Comparison of ENCODE assay signal across 19 cellular contexts in the genomic region with DNA sequence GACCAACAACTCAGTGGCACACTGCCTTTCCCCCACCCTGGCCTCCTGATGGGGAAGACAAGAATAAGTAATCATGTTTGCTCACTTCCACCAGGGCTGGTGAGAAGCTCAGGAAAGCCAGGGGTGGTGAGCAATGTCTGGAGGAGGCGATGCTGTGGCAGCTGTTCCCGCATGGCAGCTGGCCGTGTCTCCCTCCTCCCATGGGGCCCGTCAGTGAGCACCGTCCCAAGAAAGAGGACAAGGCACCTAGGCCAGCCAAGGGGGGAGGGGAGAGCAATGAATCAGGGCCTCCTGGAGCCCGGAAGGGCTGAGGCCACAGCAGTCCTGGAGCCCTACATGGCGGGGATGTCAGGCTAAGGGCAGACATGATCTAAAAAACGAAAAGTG.
A peak's percentile ranks its signal among the peaks of the same experiment; 100 is the strongest.
DNase-seq lines count a peak whose midpoint lies in the region; ATAC-seq and TF ChIP-seq lines count a peak whose summit lies in the region.
"Had no signal": no experiment of that assay in that cellular context is flagged by ENCODE, and none has a peak within 500 bp of the region (broad histone marks: within the 10 kb centered on the region; RNA-seq: fewer than 3 reads in every experiment).

No MANE protein-coding gene starts in this region.

- no peak overlapping the region for H3K18ac ChIP-seq in mesenchymal stem cell (ENCODE audit: low read depth in 1 of 2, low read length in 2 of 2)

- H2BK12ac ChIP-seq in mesenchymal stem cell (ENCODE audit: low read length in 2 of 2) = no peak overlapping the region

- H3K4me3 ChIP-seq in GM23248 (no peak overlapping the region), SJCRH30 (no peak overlapping the region), mesenchymal stem cell (ENCODE audit: insufficient read depth in 1 of 2, low read depth in 1 of 2, low read length in 2 of 2) (no peak overlapping the region), spleen (no peak overlapping the region), upper lobe of left lung (no peak overlapping the region)
- H3K4me3 ChIP-seq: breast epithelium, gastroesophageal sphincter, right lobe of liver, tibial nerve had no signal

- H3K4me2 ChIP-seq in GM23248 (ENCODE audit: unreplicated experiment) (no peak overlapping the region), mesenchymal stem cell (ENCODE audit: low read length, poor library complexity, severe bottlenecking) (no peak overlapping the region)

- no peak overlapping the region for H4K91ac ChIP-seq in mesenchymal stem cell (ENCODE audit: low read length)

- H4K8ac ChIP-seq in mesenchymal stem cell (ENCODE audit: low read length) = no peak overlapping the region

- no peak overlapping the region for H2BK15ac ChIP-seq in mesenchymal stem cell (ENCODE audit: low read depth, poor library complexity, severe bottlenecking)

- no peak for TF ChIP-seq EP300 in upper lobe of left lung (IDR thresholded peaks at IDR 0.05)

- TF ChIP-seq CTCF in spleen (IDR thresholded peaks at IDR 0.05 in 8 of 11, conservative IDR thresholded peaks at IDR 0.05 in 3 of 11) = no peak
- TF ChIP-seq CTCF in upper lobe of left lung (IDR thresholded peaks at IDR 0.05) = no peak

- no peak for TF ChIP-seq POLR2A in spleen (IDR thresholded peaks at IDR 0.05)
- TF ChIP-seq POLR2A in upper lobe of left lung (IDR thresholded peaks at IDR 0.05) = no peak

- no peaks in the 10 kb centered on the region for H4K20me1 ChIP-seq in GM23248 (ENCODE audit: insufficient read depth)

- H3K36me3 ChIP-seq in GM23248 (ENCODE audit: low read depth) (no peaks in the 10 kb centered on the region), SJCRH30 (no peaks in the 10 kb centered on the region), mesenchymal stem cell (ENCODE audit: control insufficient read depth in 1 of 2, insufficient read depth in 2 of 2, low read depth in 1 of 2, low read length in 2 of 2) (no peaks in the 10 kb centered on the region), spleen (no peaks in the 10 kb centered on the region), upper lobe of left lung (no peaks in the 10 kb centered on the region)
- H3K36me3 ChIP-seq: breast epithelium, gastroesophageal sphincter, right lobe of liver, tibial nerve had no signal

- ATAC-seq in upper lobe of left lung (ENCODE audit: low FRiP score in 2 of 2) (no peak), GM19351 (IDR thresholded peaks at IDR 0.05; ENCODE audit: unreplicated experiment) (no peak)
- ATAC-seq: gastroesophageal sphincter; stimulated activated naive CD8-positive, alpha-beta T cell treated with anti-CD3 and anti-CD28 coated beads, Interleukin-15, Interleukin-2, amounts not matched to agents 100 U/mL and 50 U/mL, for 24 hours had no signal

- no peaks in the 10 kb centered on the region for H3K79me2 ChIP-seq in GM23248 (ENCODE audit: insufficient read depth)

- no peak overlapping the region for H3K4ac ChIP-seq in mesenchymal stem cell (ENCODE audit: low read depth in 1 of 2, low read length in 2 of 2)

- H3K79me1 ChIP-seq in mesenchymal stem cell (replicated peaks; ENCODE audit: low read length, poor library complexity, severe bottlenecking) = no peaks in the 10 kb centered on the region

- no peaks in the 10 kb centered on the region for H3K9me2 ChIP-seq in GM23248 (ENCODE audit: insufficient read depth)

- H3K9me3 ChIP-seq in GM23248 (ENCODE audit: low read depth) (no peaks in the 10 kb centered on the region), SJCRH30 (replicated peaks) (no peaks in the 10 kb centered on the region), mesenchymal stem cell (ENCODE audit: control insufficient read depth, low read length) (no peaks in the 10 kb centered on the region), spleen (no peaks in the 10 kb centered on the region), upper lobe of left lung (no peaks in the 10 kb centered on the region)
- H3K9me3 ChIP-seq: breast epithelium, gastroesophageal sphincter, right lobe of liver, tibial nerve had no signal

- H3K27ac ChIP-seq in GM23248 (no peak overlapping the region), SJCRH30 (peak overlapping the region; percentile 79), mesenchymal stem cell (ENCODE audit: low read length, poor library complexity, severe bottlenecking) (no peak overlapping the region), spleen (no peak overlapping the region), upper lobe of left lung (no peak overlapping the region)
- H3K27ac ChIP-seq: breast epithelium, gastroesophageal sphincter, right lobe of liver, tibial nerve had no signal

- 0 out of 2 replicates have a peak, but pooled peaks cover 5% of the 10 kb centered on the region for H3F3A ChIP-seq in GM23248 (ENCODE audit: insufficient read depth)

- H2BK5ac ChIP-seq in mesenchymal stem cell (ENCODE audit: low read depth, low read length, poor library complexity, severe bottlenecking) = no peak overlapping the region

- H3K4me1 ChIP-seq in GM23248 (ENCODE audit: insufficient read depth) = peaks cover 21% of the 10 kb centered on the region
- H3K4me1 ChIP-seq in SJCRH30 = peaks cover 39% of the 10 kb centered on the region
- H3K4me1 ChIP-seq in mesenchymal stem cell (ENCODE audit: control insufficient read depth, insufficient read depth, low read depth, low read length) = peaks cover 15% of the 10 kb centered on the region
- no peaks in the 10 kb centered on the region for H3K4me1 ChIP-seq in spleen
- peaks cover 0 to 4% (median 0%) of the 10 kb centered on the region in 4 donors for H3K4me1 ChIP-seq in upper lobe of left lung

- H2BK120ac ChIP-seq in mesenchymal stem cell (ENCODE audit: low read depth, low read length) = no peak overlapping the region

- H3K9ac ChIP-seq in GM23248 (no peak overlapping the region), mesenchymal stem cell (ENCODE audit: low read length) (no peak overlapping the region)

- no peak overlapping the region for H2AK5ac ChIP-seq in mesenchymal stem cell (ENCODE audit: low read length, severe bottlenecking)

- in situ Hi-C loops in GM23248 (cut with MboI) = no loop called here

- intact Hi-C loops in spleen (cut with DNase I; ENCODE audit: low total_unique reads) = no loop called here

- 77 to 81% methylated on average over 8 of the region's 8 CpGs for WGBS in GM23248 (ENCODE audit: low coverage in 1 of 2, low lambda C conversion rate in 2 of 2, missing lambda C conversion rate in 2 of 2), 2 experiments
- 82% methylated on average over 8 of the region's 8 CpGs for WGBS in mesenchymal stem cell
- 77 to 88% (median 85%) methylated on average over 8 of the region's 8 CpGs for WGBS in spleen, 5 donors
- 80 to 89% methylated on average over 8 of the region's 8 CpGs for WGBS in upper lobe of left lung, 2 donors

- no peak overlapping the region for H2AFZ ChIP-seq in GM23248
- H2AFZ ChIP-seq in mesenchymal stem cell (ENCODE audit: low read depth, low read length) = no peak overlapping the region

- H3K27me3 ChIP-seq in GM23248 (replicated peaks; ENCODE audit: insufficient read depth) (no peaks in the 10 kb centered on the region), SJCRH30 (peaks cover 4% of the 10 kb centered on the region; the same call in 1 of the 2 replicates), mesenchymal stem cell (ENCODE audit: control insufficient read depth in 1 of 2, insufficient read depth in 1 of 2, low read length in 2 of 2) (peaks cover 0 to 8% of the 10 kb centered on the region in 2 experiments), spleen (replicated peaks in 1 of 7) (peaks cover 0 to 10% (median 0%) of the 10 kb centered on the region in 7 donors), upper lobe of left lung (no peaks in the 10 kb centered on the region)
- H3K27me3 ChIP-seq: right lobe of liver had no signal

- no peak overlapping the region for H3K23ac ChIP-seq in mesenchymal stem cell (ENCODE audit: low read length in 2 of 2)

- no peak overlapping the region for H3K14ac ChIP-seq in mesenchymal stem cell (ENCODE audit: low read length in 2 of 2)

- DNase-seq in GM23248 (peak; percentile 65), SJCRH30 (peak; percentile 64 to 74), mesenchymal stem cell (peak; percentile 17), spleen (peak; percentile 63), NOMO-1 (lab: John Stamatoyannopoulos, UW; ENCODE audit: unreplicated experiment in 2 of 2) (no peak), upper lobe of left lung (no peak)
- DNase-seq: activated CD4-positive, alpha-beta T cell treated with anti-CD3 and anti-CD28 coated beads for 48 hours; GDM1; NCI-H1694; NCI-H226; NK-92 treated with Interleukin-12 subunit alpha and Interleukin-12 subunit beta, amount 100 ng/mL, for 24 hours; nucleus accumbens; stimulated activated naive CD8-positive, alpha-beta T cell treated with anti-CD3 and anti-CD28 coated beads, Interleukin-15, Interleukin-2, amounts not matched to agents 100 U/mL and 50 U/mL, for 24 hours; SW 1271 had no signal

Comparison
In these comparisons a context has a peak if more than half of its experiments do, and no peak if none do; other contexts are left out.
1. DNase-seq: peak in GM23248 (single experiment), SJCRH30 (2 of 2), mesenchymal stem cell (single experiment) and spleen (single experiment); none in NOMO-1 (0 of 2) and upper lobe of left lung (0 of 2).